ENCODE assay signal across 22 cellular contexts in the genomic region with DNA sequence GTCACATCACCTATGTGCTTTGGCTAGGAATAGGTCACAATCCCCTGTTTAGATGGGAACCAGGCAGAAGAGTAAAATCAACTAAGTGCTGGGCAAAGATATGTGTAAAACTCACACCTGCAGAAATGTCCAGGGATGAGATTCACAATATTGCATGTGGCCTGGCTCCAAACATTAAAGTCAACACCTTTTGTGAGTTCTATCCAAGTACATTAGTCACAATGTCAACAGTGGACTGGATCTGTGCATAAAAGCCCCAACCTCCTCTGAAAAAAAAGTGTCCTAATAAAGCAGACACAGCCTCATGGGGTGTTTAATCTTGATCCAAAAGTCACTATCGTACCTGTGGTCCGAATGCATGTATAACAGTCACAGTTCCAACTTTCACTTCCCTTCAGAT.
"Had no signal": no experiment of that assay in that cellular context is flagged by ENCODE, and none has a peak within 500 bp of the region (broad histone marks: within the 10 kb centered on the region; RNA-seq: fewer than 3 reads in every experiment).

No MANE protein-coding gene starts in this region.

- H3K27ac ChIP-seq: neutrophil, pancreas, psoas muscle, right lobe of liver, sigmoid colon, stomach, thoracic aorta, thyroid gland, tibial nerve, upper lobe of left lung, vagina had no signal

- H3K4me3 ChIP-seq: pancreas, psoas muscle, right lobe of liver, sigmoid colon, stomach, thoracic aorta, thyroid gland, tibial nerve, upper lobe of left lung, vagina had no signal

- H3K4me1 ChIP-seq: pancreas, psoas muscle, right lobe of liver, sigmoid colon, stomach, thyroid gland, tibial nerve, upper lobe of left lung, vagina had no signal

- DNase-seq: nephron progenitor cell; nucleus accumbens; pancreas; psoas muscle; right cardiac atrium; right lobe of liver; sigmoid colon; small intestine; stimulated activated CD4-positive, alpha-beta T cell treated with anti-CD3 and anti-CD28 coated beads, Interleukin-15, amount 100 ng/mL, for 24 hours; stimulated activated CD4-positive, alpha-beta T cell treated with anti-CD3 and anti-CD28 coated beads, Interleukin-2, amount 100 ng/mL, for 24 hours; stimulated activated CD4-positive, alpha-beta T cell treated with anti-CD3 and anti-CD28 coated beads, Interleukin-2, amount 100 ng/mL, for 48 hours; stimulated activated CD4-positive, alpha-beta T cell treated with anti-CD3 and anti-CD28 coated beads, Interleukin-4, amount 100 ng/mL, for 24 hours; stimulated activated naive B cell treated with anti-CD40 and anti-IgM and Interleukin-4, amounts not matched to agents 10 μg/mL and 1 μg/mL and 100 μg/mL, for 72 hours; stimulated activated naive CD4-positive, alpha-beta T cell treated with Interleukin-2 at 50 U/mL for 16 hours; stomach; thyroid gland; trophoblast cell; upper lobe of left lung had no signal

- H3K27me3 ChIP-seq: neutrophil, pancreas, right lobe of liver, sigmoid colon, stomach, thyroid gland, tibial nerve, upper lobe of left lung, vagina had no signal

- H3K9me3 ChIP-seq: pancreas, thyroid gland had no signal

- H3K36me3 ChIP-seq: neutrophil, pancreas, right lobe of liver, sigmoid colon, stomach, thoracic aorta, thyroid gland, tibial nerve, upper lobe of left lung, vagina had no signal
